ENCODE assay signal across 8 cellular contexts in the genomic region with DNA sequence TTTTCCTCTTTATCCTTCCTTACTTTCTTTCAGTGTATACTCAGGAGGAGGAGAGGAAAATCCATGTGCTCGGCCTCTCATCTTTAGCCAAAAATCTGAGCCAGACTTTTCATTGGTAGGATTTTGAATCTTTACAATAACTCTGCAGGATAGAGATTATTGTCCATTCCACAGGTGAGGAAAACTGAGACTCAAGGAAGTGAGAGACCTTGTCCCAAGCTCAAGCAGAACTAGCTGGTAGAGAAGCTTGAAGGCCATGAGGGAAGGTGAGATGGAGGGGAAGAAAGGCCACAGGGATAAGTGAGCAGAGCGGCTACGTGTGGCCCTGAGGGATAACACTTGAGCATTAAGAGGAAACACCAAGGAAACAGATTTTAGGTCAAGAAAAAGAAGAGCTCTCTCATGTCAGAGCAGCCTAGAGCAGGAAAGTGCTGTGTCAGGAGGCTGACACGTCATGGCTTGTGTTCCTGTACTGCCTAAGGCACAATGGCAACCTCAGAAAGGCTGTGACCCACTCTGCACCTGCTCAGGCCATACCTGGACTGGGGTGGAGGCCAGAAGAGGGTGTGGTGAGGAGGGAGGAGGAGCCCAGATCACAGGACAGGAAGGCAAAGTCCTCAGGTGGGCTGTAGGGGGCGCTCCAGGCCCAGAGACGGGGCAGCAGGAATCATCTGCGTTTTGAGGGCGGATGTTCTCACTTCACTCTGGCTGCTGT. TPM values are rescaled to one million over a fixed set of nuclear protein-coding genes. Genes with fewer than 3 reads are reported as not detected.
DNase-seq lines count a peak whose midpoint lies in the region; ATAC-seq, FAIRE-seq and TF ChIP-seq lines count a peak whose summit lies in the region.

No MANE protein-coding gene starts in this region.

- H3K27me3 ChIP-seq in HAP-1 (ENCODE audit: low read depth), result no peaks in the 10 kb centered on the region
- no peaks in the 10 kb centered on the region for H3K27me3 ChIP-seq in bronchial epithelial cell (ENCODE audit: control insufficient read depth, insufficient read depth, low read length)

- no peak for TF ChIP-seq CTCF in activated B cell treated with CpG ODN at 0.5 μM for 24 hours (IDR thresholded peaks at IDR 0.05)
- TF ChIP-seq CTCF in bronchial epithelial cell (IDR thresholded peaks at IDR 0.05; ENCODE audit: insufficient read depth, low read length, severe bottlenecking), result peak; percentile 98

- peaks cover 5% of the 10 kb centered on the region for H3K9me3 Mint-ChIP-seq in activated B cell treated with CpG ODN at 0.5 μM for 24 hours

- intact Hi-C loops in activated B cell treated with CpG ODN at 0.5 μM for 24 hours (cut with micrococcal nuclease) (loop anchor here (1.0 to 10.0 kb wide), 5 partner anchors 24 to 591 kb away; a partner anchor contains a TSS), left colon (cut with DNase I, micrococcal nuclease) (loop anchor here in 1 of 2 donors (2.0 kb wide), 1 partner anchor 126 kb away; no protein-coding TSS in a partner anchor)

- no peak overlapping the region for H3K4me3 Mint-ChIP-seq in activated B cell treated with CpG ODN at 0.5 μM for 24 hours

- peak; percentile 71 for DNase-seq in ELR (ENCODE audit: low read depth)
- peak; percentile 27 to 84 for DNase-seq in HAP-1 (ENCODE audit: low spot score in 2 of 2)
- DNase-seq in NCI-H1092 treated with DMSO at 0.1 percent for 48 hours (lab: John Stamatoyannopoulos, UW), result peak; percentile 57
- DNase-seq in activated B cell treated with CpG ODN at 0.5 μM for 24 hours, result peak; percentile 67
- peak; percentile 96 for DNase-seq in bronchial epithelial cell (ENCODE audit: low read depth)
- DNase-seq in left colon, result peak; percentile 84
- peak; percentile 84 to 90 for DNase-seq in stimulated activated CD4-positive, alpha-beta T cell treated with anti-CD3 and anti-CD28 coated beads, Interleukin-4, amount 100 ng/mL, for 48 hours (ENCODE audit: low read depth in 2 of 2)

- FAIRE-seq in bronchial epithelial cell (lab: Jason Lieb, UNC), result peak; percentile 83

- H3K4me3 ChIP-seq in HAP-1 (no peak overlapping the region), bronchial epithelial cell (ENCODE audit: low read depth, low read length) (no peak overlapping the region)

- peak; percentile 96 for ATAC-seq in activated B cell treated with CpG ODN at 0.5 μM for 24 hours (ENCODE audit: low read depth)
- peak; percentile 100 for ATAC-seq in left colon
- no peak for ATAC-seq in GM21367 (IDR thresholded peaks at IDR 0.05; ENCODE audit: unreplicated experiment)

- in situ Hi-C loops in HAP-1 (cut with MboI; ENCODE audit: low sequenced_read_pairs), result no loop called here

- H3K4me1 Mint-ChIP-seq in activated B cell treated with CpG ODN at 0.5 μM for 24 hours, result no peaks in the 10 kb centered on the region

- POLR2A ChIA-PET in activated B cell treated with CpG ODN at 0.5 μM for 24 hours (lab: Charles Lee), result interaction anchor here (1.0 kb wide), 1 partner anchor 125 kb away, joined by 7 read pairs; no protein-coding TSS in a partner anchor

- peaks cover 3% of the 10 kb centered on the region for H3K27me3 Mint-ChIP-seq in activated B cell treated with CpG ODN at 0.5 μM for 24 hours

- H3K36me3 ChIP-seq in HAP-1 (replicated peaks) (no peaks in the 10 kb centered on the region), bronchial epithelial cell (ENCODE audit: control insufficient read depth, insufficient read depth, low read length) (no peaks in the 10 kb centered on the region)

- no peak overlapping the region for H3K27ac Mint-ChIP-seq in activated B cell treated with CpG ODN at 0.5 μM for 24 hours

- no peaks in the 10 kb centered on the region for H3K36me3 Mint-ChIP-seq in activated B cell treated with CpG ODN at 0.5 μM for 24 hours (ENCODE audit: low read depth)

- no peaks in the 10 kb centered on the region for H3K4me1 ChIP-seq in HAP-1

- CTCF ChIA-PET in activated B cell treated with CpG ODN at 0.5 μM for 24 hours (lab: Charles Lee), result interaction anchor here (0.7 to 2.6 kb wide), 6 partner anchors 24 to 125 kb away, joined by 3 to 34 read pairs (median 3); no protein-coding TSS in a partner anchor

- peaks cover 16% of the 10 kb centered on the region for H3K9me3 ChIP-seq in HAP-1

RNA-seq across cellular contexts. Expression of a gene that starts 11.9 kb away (rescaled TPM):
- not detected in 2 replicates for total RNA-seq in activated B cell treated with CpG ODN at 0.5 μM for 24 hours
- not detected in 2 replicates for total RNA-seq in bronchial epithelial cell
- not detected for total RNA-seq in left colon

RNA-seq across cellular contexts. Expression of a gene that starts 12.6 kb away (rescaled TPM):
- total RNA-seq in activated B cell treated with CpG ODN at 0.5 μM for 24 hours (not detected in 2 replicates), bronchial epithelial cell (not detected in 2 replicates), left colon (1 to 10 TPM; 1.5 to 1.8 TPM)

RNA-seq across cellular contexts. Expression of a gene that starts 31.6 kb away (rescaled TPM):
- total RNA-seq in activated B cell treated with CpG ODN at 0.5 μM for 24 hours, result 72.7 and 77.4 TPM in 2 replicates
- total RNA-seq in bronchial epithelial cell, result 10.0 and 34.0 TPM in 2 replicates
- 100 to 1,000 TPM in 1 of 2 donors, 10 to 100 TPM in 1; 78.4 to 287 TPM for total RNA-seq in left colon

RNA-seq across cellular contexts. Expression of a gene that starts 48.8 kb away (rescaled TPM):
- total RNA-seq in activated B cell treated with CpG ODN at 0.5 μM for 24 hours (2.8 and 4.2 TPM in 2 replicates), bronchial epithelial cell (60.8 and 90.5 TPM in 2 replicates), left colon (100 to 1,000 TPM in 1 of 2 donors, 10 to 100 TPM in 1; 64.7 to 240 TPM)

RNA-seq across cellular contexts. Expression of a gene that starts 55.7 kb away (rescaled TPM):
- total RNA-seq in activated B cell treated with CpG ODN at 0.5 μM for 24 hours (not detected in 2 replicates), bronchial epithelial cell (0.26 TPM in 1 of 2 replicates, not detected in the other), left colon (10 to 100 TPM in 1 of 2 donors, 1 to 10 TPM in 1; 5.1 to 60.6 TPM)
